ENCODE assay signal across 13 cellular contexts in genomic region chr2:47559079-47559684, GRCh38. TPM values are rescaled to one million over a fixed set of nuclear protein-coding genes. Genes with fewer than 3 reads are reported as not detected.
DNase-seq lines count a peak whose midpoint lies in the region; ATAC-seq, FAIRE-seq and TF ChIP-seq lines count a peak whose summit lies in the region.
"Had no signal": no experiment of that assay in that cellular context is flagged by ENCODE, and none has a peak within 500 bp of the region (broad histone marks: within the 10 kb centered on the region; RNA-seq: fewer than 3 reads in every experiment).

No MANE protein-coding gene starts in this region.

- H2AFZ ChIP-seq in mammary epithelial cell (ENCODE audit: low read depth, low read length): no peak overlapping the region
- H2AFZ ChIP-seq in HepG2 (ENCODE audit: low read length): no peak overlapping the region
- H2AFZ ChIP-seq: parathyroid adenoma had no signal

- no peak overlapping the region for H3K4me3 Mint-ChIP-seq in stimulated activated effector memory CD8-positive, alpha-beta T cell treated with anti-CD3 and anti-CD28 coated beads, Interleukin-12 subunit alpha, Interleukin-12 subunit beta, amount 100 ng/mL, for 72 hours
- H3K4me3 Mint-ChIP-seq: stimulated activated memory B cell treated with anti-CD40 and anti-IgM and Interleukin-4, amounts not matched to agents 10 μg/mL and 1 μg/mL and 100 μg/mL, for 72 hours had no signal

- peak; percentile 42 for DNase-seq in NCI-H2196 (lab: John Stamatoyannopoulos, UW; ENCODE audit: unreplicated experiment)
- DNase-seq in NCI-H2196 treated with DMSO at 0.1 percent for 48 hours (lab: John Stamatoyannopoulos, UW; ENCODE audit: unreplicated experiment): no peak
- DNase-seq in NCI-H1694 treated with DMSO at 0.1 percent for 48 hours (lab: John Stamatoyannopoulos, UW): peak; percentile 13
- DNase-seq in mammary epithelial cell: peak; percentile 56
- no peak for DNase-seq in HepG2 (ENCODE audit: low spot score)
- DNase-seq in NOMO-1 (lab: John Stamatoyannopoulos, UW; ENCODE audit: unreplicated experiment in 2 of 2): no peak
- DNase-seq in stimulated activated effector memory CD8-positive, alpha-beta T cell treated with anti-CD3 and anti-CD28 coated beads, Interleukin-12 subunit alpha, Interleukin-12 subunit beta, amount 100 ng/mL, for 72 hours (ENCODE audit: low spot score in 2 of 2): no peak
- no peak for DNase-seq in frontal cortex (ENCODE audit: low spot score in 2 of 2)
- DNase-seq: SHP77 treated with DMSO at 0.1 percent for 48 hours had no signal

- no peaks in the 10 kb centered on the region for H3K4me1 Mint-ChIP-seq in stimulated activated effector memory CD8-positive, alpha-beta T cell treated with anti-CD3 and anti-CD28 coated beads, Interleukin-12 subunit alpha, Interleukin-12 subunit beta, amount 100 ng/mL, for 72 hours
- H3K4me1 Mint-ChIP-seq: stimulated activated memory B cell treated with anti-CD40 and anti-IgM and Interleukin-4, amounts not matched to agents 10 μg/mL and 1 μg/mL and 100 μg/mL, for 72 hours had no signal

- no peak overlapping the region for H3K27ac Mint-ChIP-seq in stimulated activated effector memory CD8-positive, alpha-beta T cell treated with anti-CD3 and anti-CD28 coated beads, Interleukin-12 subunit alpha, Interleukin-12 subunit beta, amount 100 ng/mL, for 72 hours
- H3K27ac Mint-ChIP-seq: stimulated activated memory B cell treated with anti-CD40 and anti-IgM and Interleukin-4, amounts not matched to agents 10 μg/mL and 1 μg/mL and 100 μg/mL, for 72 hours had no signal

- no peaks in the 10 kb centered on the region for H3K9me3 ChIP-seq in mammary epithelial cell (replicated peaks; ENCODE audit: insufficient read depth, low read length)
- H3K9me3 ChIP-seq in HepG2 (ENCODE audit: low read length): no peaks in the 10 kb centered on the region

- H3K27me3 ChIP-seq in mammary epithelial cell (ENCODE audit: insufficient read depth, low read length) (no peaks in the 10 kb centered on the region), HepG2 (ENCODE audit: control insufficient read depth in 1 of 2, insufficient read depth in 2 of 2, low read length in 2 of 2) (no peaks in the 10 kb centered on the region; a peak in 1 of 5 replicates)

- H3K36me3 ChIP-seq in mammary epithelial cell (ENCODE audit: insufficient read depth, low read length) (no peaks in the 10 kb centered on the region), HepG2 (replicated peaks in 1 of 2; ENCODE audit: control insufficient read depth in 1 of 2, insufficient read depth in 2 of 2, low read length in 2 of 2) (no peaks in the 10 kb centered on the region)

- peak; percentile 40 for ATAC-seq in HepG2
- ATAC-seq in stimulated activated effector memory CD8-positive, alpha-beta T cell treated with anti-CD3 and anti-CD28 coated beads, Interleukin-12 subunit alpha, Interleukin-12 subunit beta, amount 100 ng/mL, for 72 hours: no peak
- ATAC-seq: stimulated activated memory B cell treated with anti-CD40 and anti-IgM and Interleukin-4, amounts not matched to agents 10 μg/mL and 1 μg/mL and 100 μg/mL, for 72 hours had no signal

- BruUV-seq in mammary epithelial cell (replicated peaks; lab: Mats Ljungman, UMichigan) (no TSS peak), HepG2 (replicated peaks; lab: Mats Ljungman, UMichigan) (no TSS peak)

- H3K4me2 ChIP-seq in mammary epithelial cell (ENCODE audit: insufficient read depth, low read depth, low read length) (no peak overlapping the region), HepG2 (ENCODE audit: low read depth, low read length) (no peak overlapping the region)

- H4K20me1 ChIP-seq in mammary epithelial cell (ENCODE audit: insufficient read depth, low read length) (no peaks in the 10 kb centered on the region), HepG2 (ENCODE audit: insufficient read depth, low read length) (peaks cover 2% of the 10 kb centered on the region; the same call in 1 of the 2 replicates)

- intact Hi-C loops in mammary epithelial cell (cut with micrococcal nuclease) (no loop called here), HepG2 (cut with micrococcal nuclease; ENCODE audit: unreplicated experiment) (no loop called here)

- no peaks in the 10 kb centered on the region for H3K36me3 Mint-ChIP-seq in stimulated activated effector memory CD8-positive, alpha-beta T cell treated with anti-CD3 and anti-CD28 coated beads, Interleukin-12 subunit alpha, Interleukin-12 subunit beta, amount 100 ng/mL, for 72 hours
- H3K36me3 Mint-ChIP-seq: stimulated activated memory B cell treated with anti-CD40 and anti-IgM and Interleukin-4, amounts not matched to agents 10 μg/mL and 1 μg/mL and 100 μg/mL, for 72 hours had no signal

- H3K27ac ChIP-seq in mammary epithelial cell (ENCODE audit: insufficient read depth, low read depth, low read length): no peak overlapping the region
- H3K27ac ChIP-seq in HepG2 (ENCODE audit: extremely low read length, insufficient read depth, low read length): no peak overlapping the region
- H3K27ac ChIP-seq: parathyroid adenoma, VCaP had no signal

- in situ Hi-C loops in mammary epithelial cell (cut with MboI; ENCODE audit: low sequenced_read_pairs in 2 of 2): no loop called here
- in situ Hi-C loops in HepG2 (cut with HindIII; ENCODE audit: extremely low pct_ligation_motif_present, low pct_unique_long_range_greater_than_20kb): no loop called here

- H3K4me3 ChIP-seq in mammary epithelial cell (replicated peaks in 1 of 3; ENCODE audit: insufficient read depth in 1 of 3, low read depth in 2 of 3, low read length in 3 of 3): no peak overlapping the region
- no peak overlapping the region for H3K4me3 ChIP-seq in HepG2 (replicated peaks in 1 of 3; ENCODE audit: insufficient read depth in 1 of 3, low read depth in 2 of 3, low read length in 3 of 3)

- dilution Hi-C loops in mammary epithelial cell (cut with HindIII; ENCODE audit: low sequenced_read_pairs): no loop called here

- no peak for TF ChIP-seq EP300 in HepG2 (IDR thresholded peaks at IDR 0.05; ENCODE audit: low read depth in 2 of 2, low read length in 2 of 2)
- TF ChIP-seq EP300 in HepG2 (CRISPR knock-in tag; IDR thresholded peaks at IDR 0.05; ENCODE audit: borderline replicate concordance): no peak

- no peak for TF ChIP-seq RAD21 in HepG2 (CRISPR knock-in tag; IDR thresholded peaks at IDR 0.05)

- POLR2A ChIA-PET in HepG2 (lab: Yijun Ruan, JAX): no interaction called here

- no peak for TF ChIP-seq POLR2A in HepG2 (IDR thresholded peaks at IDR 0.05; ENCODE audit: insufficient read depth in 1 of 2, low read depth in 2 of 2, low read length in 2 of 2)

- TF ChIP-seq CTCF in mammary epithelial cell (conservative IDR thresholded peaks at IDR 0.05 in 1 of 2, IDR thresholded peaks at IDR 0.05 in 1 of 2; ENCODE audit: extremely low read depth in 1 of 2, insufficient read depth in 1 of 2, low read depth in 1 of 2, low read length in 2 of 2) (no peak), HepG2 (CRISPR knock-in tag; IDR thresholded peaks at IDR 0.05) (no peak)

- H3K4me1 ChIP-seq in mammary epithelial cell (ENCODE audit: insufficient read depth, low read length) (no peaks in the 10 kb centered on the region), HepG2 (ENCODE audit: insufficient read depth, low read length) (no peaks in the 10 kb centered on the region)
- H3K4me1 ChIP-seq: parathyroid adenoma had no signal

- no peak overlapping the region for H3K9ac ChIP-seq in mammary epithelial cell (ENCODE audit: insufficient read depth, low read length)
- no peak overlapping the region for H3K9ac ChIP-seq in HepG2 (ENCODE audit: insufficient read depth, low read depth, low read length)
- H3K9ac ChIP-seq: parathyroid adenoma had no signal

- WGBS in mammary epithelial cell (ENCODE audit: low coverage, missing lambda C conversion rate): 48% methylated on average over 5 of the region's 5 CpGs
- WGBS in HepG2 (ENCODE audit: low lambda C conversion rate): 13% methylated on average over 5 of the region's 5 CpGs

- no peaks in the 10 kb centered on the region for H3K79me2 ChIP-seq in mammary epithelial cell (ENCODE audit: insufficient read depth, low read length)
- H3K79me2 ChIP-seq in HepG2 (ENCODE audit: insufficient read depth, low read length): no peaks in the 10 kb centered on the region
- H3K79me2 ChIP-seq: parathyroid adenoma had no signal

- H3K9me3 Mint-ChIP-seq in stimulated activated effector memory CD8-positive, alpha-beta T cell treated with anti-CD3 and anti-CD28 coated beads, Interleukin-12 subunit alpha, Interleukin-12 subunit beta, amount 100 ng/mL, for 72 hours: no peaks in the 10 kb centered on the region
- H3K9me3 Mint-ChIP-seq: stimulated activated memory B cell treated with anti-CD40 and anti-IgM and Interleukin-4, amounts not matched to agents 10 μg/mL and 1 μg/mL and 100 μg/mL, for 72 hours had no signal

- CTCF ChIA-PET in mammary epithelial cell (lab: Charles Lee; ENCODE audit: low non-redundant PET) (interaction anchor here (0.5 kb wide), 1 partner anchor 870 kb away, joined by 3 read pairs; no protein-coding TSS in a partner anchor), HepG2 (lab: Yijun Ruan, JAX; ENCODE audit: low intra/inter-chr PET ratio, low total read pairs) (no interaction called here)

- FAIRE-seq in HepG2 (lab: Jason Lieb, UNC): no peak
- FAIRE-seq in frontal cortex (lab: Jason Lieb, UNC): no peak

RNA-seq across cellular contexts. Expression of gene KCNK12, which starts 11.6 kb away (rescaled TPM):
- total RNA-seq in mammary epithelial cell (not detected), HepG2 (2016; rRNA removed; fragmentation: Illumina TruSeq; extraction: Trizol) (not detected in 2 replicates), frontal cortex (1.6 TPM)
- polyA plus RNA-seq in mammary epithelial cell (not detected), HepG2 (2011; rRNA removed) (not detected in 2 replicates)
- not detected for polyA minus RNA-seq in mammary epithelial cell
- total RNA-seq in HepG2 (2016; cell fraction: cytosol; rRNA removed; fragmentation: Illumina TruSeq; extraction: Trizol; ENCODE audit: low read depth): not detected in 2 replicates
- not detected in 2 replicates for total RNA-seq in HepG2 (2016; cell fraction: insoluble cytoplasmic fraction; rRNA removed; fragmentation: Illumina TruSeq; extraction: Trizol)
- not detected in 2 replicates for total RNA-seq in HepG2 (2016; cell fraction: membrane; rRNA removed; fragmentation: Illumina TruSeq; extraction: Trizol)
- not detected in 2 replicates for total RNA-seq in HepG2 (2016; cell fraction: nucleus; rRNA removed; fragmentation: Illumina TruSeq; extraction: Trizol)
- polyA plus RNA-seq in HepG2 (2011; cell fraction: cytosol; rRNA removed): not detected in 2 replicates
- polyA plus RNA-seq in HepG2 (2011; cell fraction: nucleus; rRNA removed): not detected in 2 replicates
- polyA plus RNA-seq in HepG2 (2012): 0.08 and 0.21 TPM in 2 replicates
- polyA plus RNA-seq in HepG2 (2016; cell fraction: cytosol; fragmentation: Illumina TruSeq; extraction: Trizol; ENCODE audit: low read depth): not detected in 2 replicates
- not detected in 2 replicates for polyA plus RNA-seq in HepG2 (2016; cell fraction: insoluble cytoplasmic fraction; fragmentation: Illumina TruSeq; extraction: Trizol; ENCODE audit: low read depth)
- not detected in 2 replicates for polyA plus RNA-seq in HepG2 (2016; cell fraction: membrane; fragmentation: Illumina TruSeq; extraction: Trizol; ENCODE audit: low read depth)
- not detected in 2 replicates for polyA plus RNA-seq in HepG2 (2016; cell fraction: nucleus; fragmentation: Illumina TruSeq; extraction: Trizol; ENCODE audit: insufficient read depth, low read depth)
- polyA minus RNA-seq in HepG2 (2011; rRNA and poly(A)+ RNA removed; ENCODE audit: low replicate concordance): not detected in 2 replicates
- polyA minus RNA-seq in HepG2 (2011; cell fraction: cytosol; rRNA and poly(A)+ RNA removed): not detected in 2 replicates
- not detected in 2 replicates for polyA minus RNA-seq in HepG2 (2011; cell fraction: nucleus; rRNA and poly(A)+ RNA removed)
- total RNA-seq: HT-29 had no signal

Comparison
In these comparisons a context has a peak if more than half of its experiments do, and no peak if none do; other contexts are left out.
1. DNase-seq: peak in NCI-H2196 (single experiment), NCI-H1694 treated with DMSO at 0.1 percent for 48 hours (single experiment) and mammary epithelial cell (single experiment); none in NCI-H2196 treated with DMSO at 0.1 percent for 48 hours (single experiment), HepG2 (single experiment), NOMO-1 (0 of 2), stimulated activated effector memory CD8-positive, alpha-beta T cell treated with anti-CD3 and anti-CD28 coated beads, Interleukin-12 subunit alpha, Interleukin-12 subunit beta, amount 100 ng/mL, for 72 hours (0 of 2) and frontal cortex (0 of 2).